In genomic region chr12:113196996-113197395, GRCh38 we compare ENCODE assay signal across 8 cellular contexts. TPM values are rescaled to one million over a fixed set of nuclear protein-coding genes. Genes with fewer than 3 reads are reported as not detected.
A peak's percentile ranks its signal among the peaks of the same experiment; 100 is the strongest.
DNase-seq lines count a peak whose midpoint lies in the region; ATAC-seq, FAIRE-seq and TF ChIP-seq lines count a peak whose summit lies in the region.

No MANE protein-coding gene starts in this region.

- H3K4me3 ChIP-seq in A673 (ENCODE audit: low read depth, low read length, poor library complexity, severe bottlenecking): no peak overlapping the region
- no peak overlapping the region for H3K4me3 ChIP-seq in coronary artery

- peak; percentile 71 for DNase-seq in A673 (ENCODE audit: low spot score)
- peak; percentile 80 for DNase-seq in GM12891 (ENCODE audit: insufficient read length, low spot score)
- peak; percentile 43 for DNase-seq in NCI-H226
- DNase-seq in activated B cell treated with CpG ODN at 0.5 μM for 24 hours: peak; percentile 33
- DNase-seq in coronary artery (ENCODE audit: low spot score): no peak
- DNase-seq in left lobe of liver (ENCODE audit: low spot score): peak; percentile 70
- DNase-seq in stimulated activated effector memory CD8-positive, alpha-beta T cell treated with anti-CD3 and anti-CD28 coated beads, Interleukin-12 subunit alpha, Interleukin-12 subunit beta, amount 100 ng/mL, for 72 hours (ENCODE audit: low spot score in 2 of 2): peak in 1 of 2 donors; percentile 72

- H3K36me3 ChIP-seq in A673 (ENCODE audit: insufficient read depth, low read length, poor library complexity, severe bottlenecking): peaks cover 5% of the 10 kb centered on the region

- CTCF ChIA-PET in A673 (lab: Charles Lee) (interaction anchor here (0.5 to 0.6 kb wide), 5 partner anchors 116 to 1759 kb away, joined by 3 to 6 read pairs (median 4); no protein-coding TSS in a partner anchor), activated B cell treated with CpG ODN at 0.5 μM for 24 hours (lab: Charles Lee) (interaction anchor here (0.6 to 3.8 kb wide), 10 partner anchors 8 to 265 kb away, joined by 3 to 44 read pairs (median 4); a partner anchor contains a TSS)

- POLR2A ChIA-PET in A673 (lab: Charles Lee; ENCODE audit: low non-redundant PET) (no interaction called here), activated B cell treated with CpG ODN at 0.5 μM for 24 hours (lab: Charles Lee) (interaction anchor here (0.6 to 5.3 kb wide), 15 partner anchors 8 to 909 kb away, joined by 3 to 43 read pairs (median 7); partner anchors contain the start of genes DDX54, RITA1 and TPCN1)

- no peaks in the 10 kb centered on the region for H3K27me3 Mint-ChIP-seq in activated B cell treated with CpG ODN at 0.5 μM for 24 hours

- H3K4me1 ChIP-seq in A673 (ENCODE audit: insufficient read depth, low read length, poor library complexity, severe bottlenecking): no peaks in the 10 kb centered on the region

- no peaks in the 10 kb centered on the region for H3K9me3 Mint-ChIP-seq in activated B cell treated with CpG ODN at 0.5 μM for 24 hours
- no peaks in the 10 kb centered on the region for H3K9me3 Mint-ChIP-seq in stimulated activated effector memory CD8-positive, alpha-beta T cell treated with anti-CD3 and anti-CD28 coated beads, Interleukin-12 subunit alpha, Interleukin-12 subunit beta, amount 100 ng/mL, for 72 hours

- no TSS peak for BruUV-seq in A673 (replicated peaks; lab: Mats Ljungman, UMichigan)

- H3K27me3 ChIP-seq in A673 (replicated peaks; ENCODE audit: insufficient read depth, low read depth, low read length, poor library complexity): no peaks in the 10 kb centered on the region

- FAIRE-seq in GM12891 (lab: Jason Lieb, UNC): peak; percentile 90

- intact Hi-C loops in A673 (cut with micrococcal nuclease; ENCODE audit: unreplicated experiment): loop anchor here (1.0 to 10.0 kb wide), 2 partner anchors 128 to 228 kb away; no protein-coding TSS in a partner anchor
- intact Hi-C loops in activated B cell treated with CpG ODN at 0.5 μM for 24 hours (cut with micrococcal nuclease): loop anchor here (1.0 to 2.0 kb wide), 7 partner anchors 11 to 715 kb away; partner anchors contain the start of gene SLC8B1

- H3K36me3 Mint-ChIP-seq in activated B cell treated with CpG ODN at 0.5 μM for 24 hours (ENCODE audit: low read depth): peaks cover 12% of the 10 kb centered on the region
- H3K36me3 Mint-ChIP-seq in stimulated activated effector memory CD8-positive, alpha-beta T cell treated with anti-CD3 and anti-CD28 coated beads, Interleukin-12 subunit alpha, Interleukin-12 subunit beta, amount 100 ng/mL, for 72 hours: peaks cover 17% of the 10 kb centered on the region

- TF ChIP-seq POLR2A in GM12891 (IDR thresholded peaks at IDR 0.05; ENCODE audit: low read depth, low read length): no peak

- H3K4me3 Mint-ChIP-seq in activated B cell treated with CpG ODN at 0.5 μM for 24 hours: peak overlapping the region; percentile 28
- H3K4me3 Mint-ChIP-seq in stimulated activated effector memory CD8-positive, alpha-beta T cell treated with anti-CD3 and anti-CD28 coated beads, Interleukin-12 subunit alpha, Interleukin-12 subunit beta, amount 100 ng/mL, for 72 hours: no peak overlapping the region

- peaks cover 16% of the 10 kb centered on the region for H3K4me1 Mint-ChIP-seq in activated B cell treated with CpG ODN at 0.5 μM for 24 hours
- peaks cover 10% of the 10 kb centered on the region for H3K4me1 Mint-ChIP-seq in stimulated activated effector memory CD8-positive, alpha-beta T cell treated with anti-CD3 and anti-CD28 coated beads, Interleukin-12 subunit alpha, Interleukin-12 subunit beta, amount 100 ng/mL, for 72 hours

- no peaks in the 10 kb centered on the region for H3K9me3 ChIP-seq in A673 (ENCODE audit: low read depth, low read length, poor library complexity, severe bottlenecking)

- no peak overlapping the region for H3K27ac ChIP-seq in A673 (ENCODE audit: low read depth, low read length, poor library complexity, severe bottlenecking)
- no peak overlapping the region for H3K27ac ChIP-seq in coronary artery

- TF ChIP-seq CTCF in A673 (conservative IDR thresholded peaks at IDR 0.05; ENCODE audit: low read depth, low read length) (peak; percentile 64), activated B cell treated with CpG ODN at 0.5 μM for 24 hours (IDR thresholded peaks at IDR 0.05) (no peak), coronary artery (IDR thresholded peaks at IDR 0.05) (peak; percentile 58)

- ATAC-seq in HG03095 (IDR thresholded peaks at IDR 0.05; ENCODE audit: unreplicated experiment): peak; percentile 87
- peak; percentile 99 for ATAC-seq in activated B cell treated with CpG ODN at 0.5 μM for 24 hours (ENCODE audit: low read depth)
- ATAC-seq in left lobe of liver: peak; percentile 94
- peak; percentile 92 for ATAC-seq in stimulated activated effector memory CD8-positive, alpha-beta T cell treated with anti-CD3 and anti-CD28 coated beads, Interleukin-12 subunit alpha, Interleukin-12 subunit beta, amount 100 ng/mL, for 72 hours

- peak overlapping the region; percentile 61 for H3K27ac Mint-ChIP-seq in activated B cell treated with CpG ODN at 0.5 μM for 24 hours
- no peak overlapping the region for H3K27ac Mint-ChIP-seq in stimulated activated effector memory CD8-positive, alpha-beta T cell treated with anti-CD3 and anti-CD28 coated beads, Interleukin-12 subunit alpha, Interleukin-12 subunit beta, amount 100 ng/mL, for 72 hours

TF ChIP-seq in GM12891, 5 proteins besides CTCF, POLR2A, EP300 and RAD21:
- TF ChIP-seq PAX5 (IDR thresholded peaks at IDR 0.05; ENCODE audit: insufficient read depth, low read length, severe bottlenecking): no peak
- peak; percentile 52; the same call in 1 of the 2 replicates for TF ChIP-seq POU2F2 (IDR thresholded peaks at IDR 0.05; ENCODE audit: low read depth, low read length)

RNA-seq across cellular contexts. Expression of gene RITA1, which starts 11.5 kb away (rescaled TPM):
- total RNA-seq in A673 (2021) (22.3 and 25.3 TPM in 2 replicates), activated B cell treated with CpG ODN at 0.5 μM for 24 hours (15.5 and 18.2 TPM in 2 replicates), left lobe of liver (28.4 TPM)
- polyA plus RNA-seq in GM12891 (2012; ENCODE audit: low read depth, missing spikeins): 15.9 TPM

RNA-seq across cellular contexts. Expression of gene DDX54, which starts 11.7 kb away (rescaled TPM):
- total RNA-seq in A673 (2021) (98.8 and 116 TPM in 2 replicates), activated B cell treated with CpG ODN at 0.5 μM for 24 hours (115 TPM in 2 replicates), left lobe of liver (33.5 TPM)
- 48.2 TPM for polyA plus RNA-seq in GM12891 (2012; ENCODE audit: low read depth, missing spikeins)

RNA-seq across cellular contexts. Expression of gene TPCN1, which starts 24.3 kb away (rescaled TPM):
- total RNA-seq in A673 (2021) (18.8 and 25.8 TPM in 2 replicates), activated B cell treated with CpG ODN at 0.5 μM for 24 hours (107 and 126 TPM in 2 replicates), left lobe of liver (33.1 TPM)
- 16.4 TPM for polyA plus RNA-seq in GM12891 (2012; ENCODE audit: low read depth, missing spikeins)

RNA-seq across cellular contexts. Expression of gene CFAP73, which starts 47.5 kb away (rescaled TPM):
- total RNA-seq in A673 (2021) (not detected in 2 replicates), activated B cell treated with CpG ODN at 0.5 μM for 24 hours (0.88 and 1.1 TPM in 2 replicates), left lobe of liver (not detected)
- 0.54 TPM for polyA plus RNA-seq in GM12891 (2012; ENCODE audit: low read depth, missing spikeins)
